In genomic region chr15:38699633-38700230, GRCh38 we compare ENCODE assay signal across 8 cellular contexts.
DNase-seq lines count a peak whose midpoint lies in the region; ATAC-seq lines count a peak whose summit lies in the region.

No MANE protein-coding gene starts in this region.

- peak overlapping the region; percentile 41 for H3K4me3 Mint-ChIP-seq in T-helper 1 cell treated with Interleukin-12 subunit alpha and Interleukin-12 subunit beta and Interleukin-4 antibody, amounts not matched to agents 30 μg/mL and 1 μg/mL, for 36 hours

- H3K4me1 Mint-ChIP-seq in T-helper 1 cell treated with Interleukin-12 subunit alpha and Interleukin-12 subunit beta and Interleukin-4 antibody, amounts not matched to agents 30 μg/mL and 1 μg/mL, for 36 hours (ENCODE audit: low read depth): peaks cover 58% of the 10 kb centered on the region

- DNase-seq in Daoy (ENCODE audit: low read depth): peak; percentile 59
- peak; percentile 77 for DNase-seq in LoVo (ENCODE audit: low spot score)
- DNase-seq in anterior cingulate cortex (lab: John Stamatoyannopoulos, UW): peak in 34 of 58 donors; percentile 1 to 65 (median 11)
- peak; percentile 44 for DNase-seq in iPS DF 4.7 (ENCODE audit: extremely low read depth, low spot score)
- DNase-seq in stimulated activated CD4-positive, alpha-beta T cell treated with anti-CD3 and anti-CD28 coated beads, Interleukin-15, amount 100 ng/mL, for 24 hours: peak; percentile 77

- no peaks in the 10 kb centered on the region for H3K27me3 Mint-ChIP-seq in T-helper 1 cell treated with Interleukin-12 subunit alpha and Interleukin-12 subunit beta and Interleukin-4 antibody, amounts not matched to agents 30 μg/mL and 1 μg/mL, for 36 hours (ENCODE audit: low read depth)

- H3K27ac Mint-ChIP-seq in T-helper 1 cell treated with Interleukin-12 subunit alpha and Interleukin-12 subunit beta and Interleukin-4 antibody, amounts not matched to agents 30 μg/mL and 1 μg/mL, for 36 hours: peak overlapping the region; percentile 86

- H3K9me3 Mint-ChIP-seq in T-helper 1 cell treated with Interleukin-12 subunit alpha and Interleukin-12 subunit beta and Interleukin-4 antibody, amounts not matched to agents 30 μg/mL and 1 μg/mL, for 36 hours: no peaks in the 10 kb centered on the region

- H3K36me3 Mint-ChIP-seq in T-helper 1 cell treated with Interleukin-12 subunit alpha and Interleukin-12 subunit beta and Interleukin-4 antibody, amounts not matched to agents 30 μg/mL and 1 μg/mL, for 36 hours (ENCODE audit: low read depth): peaks cover 6% of the 10 kb centered on the region

- ATAC-seq in GM21723 (IDR thresholded peaks at IDR 0.05; ENCODE audit: unreplicated experiment) (peak; percentile 48), GM21717 (IDR thresholded peaks at IDR 0.05; ENCODE audit: unreplicated experiment) (no peak)

Comparison
In these comparisons a context has a peak if more than half of its experiments do, and no peak if none do; other contexts are left out.
1. DNase-seq: peak in every context shown above with its lines; median percentile 77 in LoVo; 77 in stimulated activated CD4-positive, alpha-beta T cell treated with anti-CD3 and anti-CD28 coated beads, Interleukin-15, amount 100 ng/mL, for 24 hours; 59 in Daoy; 44 in iPS DF 4.7; 11 in anterior cingulate cortex.